In genomic region chr6:80106418-80107235, GRCh38 we compare ENCODE assay signal across 1 cellular context.
A peak's percentile ranks its signal among the peaks of the same experiment; 100 is the strongest.
TF ChIP-seq lines count a peak whose summit lies in the region.

Gene BCKDHB, plus strand, starts transcription at chr6:80106671. Its CDS starts 23 bp downstream, at chr6:80106694.

TF ChIP-seq in HepG2, 621 proteins besides CTCF, POLR2A, EP300 and RAD21 (continued from another document and continues in another):
- TF ChIP-seq ZFP91 (CRISPR knock-in tag; IDR thresholded peaks at IDR 0.05; ENCODE audit: borderline replicate concordance) = peak; percentile 84; the same call in 1 of the 2 replicates
- TF ChIP-seq, protein P1, sequence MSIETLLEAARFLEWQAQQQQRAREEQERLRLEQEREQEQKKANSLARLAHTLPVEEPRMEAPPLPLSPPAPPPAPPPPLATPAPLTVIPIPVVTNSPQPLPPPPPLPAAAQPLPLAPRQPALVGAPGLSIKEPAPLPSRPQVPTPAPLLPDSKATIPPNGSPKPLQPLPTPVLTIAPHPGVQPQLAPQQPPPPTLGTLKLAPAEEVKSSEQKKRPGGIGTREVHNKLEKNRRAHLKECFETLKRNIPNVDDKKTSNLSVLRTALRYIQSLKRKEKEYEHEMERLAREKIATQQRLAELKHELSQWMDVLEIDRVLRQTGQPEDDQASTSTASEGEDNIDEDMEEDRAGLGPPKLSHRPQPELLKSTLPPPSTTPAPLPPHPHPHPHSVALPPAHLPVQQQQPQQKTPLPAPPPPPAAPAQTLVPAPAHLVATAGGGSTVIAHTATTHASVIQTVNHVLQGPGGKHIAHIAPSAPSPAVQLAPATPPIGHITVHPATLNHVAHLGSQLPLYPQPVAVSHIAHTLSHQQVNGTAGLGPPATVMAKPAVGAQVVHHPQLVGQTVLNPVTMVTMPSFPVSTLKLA (IDR thresholded peaks at IDR 0.05) = peak; percentile 58; the same call in 1 of the 2 replicates
- TF ChIP-seq BRCA1 (CRISPR knock-in tag; IDR thresholded peaks at IDR 0.05) = no peak
- no peak for TF ChIP-seq ZFP1 (CRISPR knock-in tag; IDR thresholded peaks at IDR 0.05)
- TF ChIP-seq MTERF4 (CRISPR knock-in tag; IDR thresholded peaks at IDR 0.05) = 0 out of 2 replicates have a peak, but pooled peaks have one; percentile 36
- TF ChIP-seq RERE (CRISPR knock-in tag; IDR thresholded peaks at IDR 0.05; ENCODE audit: low read depth) = 0 out of 2 replicates have a peak, but pooled peaks have one; percentile 24
- peak; percentile 51; the same call in 1 of the 2 replicates for TF ChIP-seq RXRA (CRISPR knock-in tag; IDR thresholded peaks at IDR 0.05)
- peak; percentile 52; the same call in 1 of the 2 replicates for TF ChIP-seq TGIF2 (CRISPR knock-in tag; IDR thresholded peaks at IDR 0.05)
- TF ChIP-seq, protein P2, sequence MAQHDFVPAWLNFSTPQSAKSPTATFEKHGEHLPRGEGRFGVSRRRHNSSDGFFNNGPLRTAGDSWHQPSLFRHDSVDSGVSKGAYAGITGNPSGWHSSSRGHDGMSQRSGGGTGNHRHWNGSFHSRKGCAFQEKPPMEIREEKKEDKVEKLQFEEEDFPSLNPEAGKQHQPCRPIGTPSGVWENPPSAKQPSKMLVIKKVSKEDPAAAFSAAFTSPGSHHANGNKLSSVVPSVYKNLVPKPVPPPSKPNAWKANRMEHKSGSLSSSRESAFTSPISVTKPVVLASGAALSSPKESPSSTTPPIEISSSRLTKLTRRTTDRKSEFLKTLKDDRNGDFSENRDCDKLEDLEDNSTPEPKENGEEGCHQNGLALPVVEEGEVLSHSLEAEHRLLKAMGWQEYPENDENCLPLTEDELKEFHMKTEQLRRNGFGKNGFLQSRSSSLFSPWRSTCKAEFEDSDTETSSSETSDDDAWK (CRISPR knock-in tag; IDR thresholded peaks at IDR 0.05) = no peak
- TF ChIP-seq ZNF703 (CRISPR knock-in tag; IDR thresholded peaks at IDR 0.05; ENCODE audit: borderline replicate concordance) = no peak
- TF ChIP-seq, protein P3, sequence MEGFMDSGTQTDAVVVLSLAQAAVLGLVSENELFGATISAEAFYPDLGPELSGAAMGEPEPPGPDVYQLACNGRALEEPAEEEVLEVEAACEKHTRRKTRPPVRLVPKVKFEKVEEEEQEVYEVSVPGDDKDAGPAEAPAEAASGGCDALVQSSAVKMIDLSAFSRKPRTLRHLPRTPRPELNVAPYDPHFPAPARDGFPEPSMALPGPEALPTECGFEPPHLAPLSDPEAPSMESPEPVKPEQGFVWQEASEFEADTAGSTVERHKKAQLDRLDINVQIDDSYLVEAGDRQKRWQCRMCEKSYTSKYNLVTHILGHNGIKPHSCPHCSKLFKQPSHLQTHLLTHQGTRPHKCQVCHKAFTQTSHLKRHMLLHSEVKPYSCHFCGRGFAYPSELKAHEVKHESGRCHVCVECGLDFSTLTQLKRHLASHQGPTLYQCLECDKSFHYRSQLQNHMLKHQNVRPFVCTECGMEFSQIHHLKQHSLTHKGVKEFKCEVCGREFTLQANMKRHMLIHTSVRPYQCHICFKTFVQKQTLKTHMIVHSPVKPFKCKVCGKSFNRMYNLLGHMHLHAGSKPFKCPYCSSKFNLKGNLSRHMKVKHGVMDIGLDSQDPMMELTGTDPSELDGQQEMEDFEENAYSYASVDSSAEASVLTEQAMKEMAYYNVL (CRISPR knock-in tag; IDR thresholded peaks at IDR 0.05; ENCODE audit: borderline replicate concordance) = 0 out of 2 replicates have a peak, but pooled peaks have one; percentile 39
- TF ChIP-seq ZNF503 (CRISPR knock-in tag; IDR thresholded peaks at IDR 0.05) = 0 out of 2 replicates have a peak, but pooled peaks have one; percentile 46
- TF ChIP-seq BRD4 (CRISPR knock-in tag; IDR thresholded peaks at IDR 0.05) = peak; percentile 63; the same call in 1 of the 2 replicates
- TF ChIP-seq POGZ (CRISPR knock-in tag; IDR thresholded peaks at IDR 0.05) = peak; percentile 99
- peak; percentile 65; the same call in 1 of the 2 replicates for TF ChIP-seq ZNF547 (CRISPR knock-in tag; IDR thresholded peaks at IDR 0.05)
- peak; percentile 11; the same call in 1 of the 2 replicates for TF ChIP-seq ZNF124 (CRISPR knock-in tag; IDR thresholded peaks at IDR 0.05)
- TF ChIP-seq KDM2A (CRISPR knock-in tag; IDR thresholded peaks at IDR 0.05; ENCODE audit: borderline replicate concordance, low read depth) = peak; percentile 83
- no peak for TF ChIP-seq CC2D1A (CRISPR knock-in tag; IDR thresholded peaks at IDR 0.05)
- TF ChIP-seq HES4 (CRISPR knock-in tag; IDR thresholded peaks at IDR 0.05; ENCODE audit: borderline replicate concordance) = peak; percentile 70; the same call in 1 of the 2 replicates
- no peak; the same call in 1 of the 2 replicates for TF ChIP-seq TOPORS (CRISPR knock-in tag; IDR thresholded peaks at IDR 0.05)
- TF ChIP-seq NR1H2 (CRISPR knock-in tag; IDR thresholded peaks at IDR 0.05; ENCODE audit: borderline replicate concordance, low read depth) = no peak
- TF ChIP-seq ZNF576 (CRISPR knock-in tag; IDR thresholded peaks at IDR 0.05) = peak; percentile 52; the same call in 1 of the 2 replicates
- TF ChIP-seq, protein P4, sequence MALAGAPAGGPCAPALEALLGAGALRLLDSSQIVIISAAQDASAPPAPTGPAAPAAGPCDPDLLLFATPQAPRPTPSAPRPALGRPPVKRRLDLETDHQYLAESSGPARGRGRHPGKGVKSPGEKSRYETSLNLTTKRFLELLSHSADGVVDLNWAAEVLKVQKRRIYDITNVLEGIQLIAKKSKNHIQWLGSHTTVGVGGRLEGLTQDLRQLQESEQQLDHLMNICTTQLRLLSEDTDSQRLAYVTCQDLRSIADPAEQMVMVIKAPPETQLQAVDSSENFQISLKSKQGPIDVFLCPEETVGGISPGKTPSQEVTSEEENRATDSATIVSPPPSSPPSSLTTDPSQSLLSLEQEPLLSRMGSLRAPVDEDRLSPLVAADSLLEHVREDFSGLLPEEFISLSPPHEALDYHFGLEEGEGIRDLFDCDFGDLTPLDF (CRISPR knock-in tag; IDR thresholded peaks at IDR 0.05) = peak; percentile 63; the same call in 1 of the 2 replicates
- TF ChIP-seq ZNF225 (CRISPR knock-in tag; IDR thresholded peaks at IDR 0.05) = peak; percentile 71; the same call in 1 of the 2 replicates
- TF ChIP-seq, protein P5, sequence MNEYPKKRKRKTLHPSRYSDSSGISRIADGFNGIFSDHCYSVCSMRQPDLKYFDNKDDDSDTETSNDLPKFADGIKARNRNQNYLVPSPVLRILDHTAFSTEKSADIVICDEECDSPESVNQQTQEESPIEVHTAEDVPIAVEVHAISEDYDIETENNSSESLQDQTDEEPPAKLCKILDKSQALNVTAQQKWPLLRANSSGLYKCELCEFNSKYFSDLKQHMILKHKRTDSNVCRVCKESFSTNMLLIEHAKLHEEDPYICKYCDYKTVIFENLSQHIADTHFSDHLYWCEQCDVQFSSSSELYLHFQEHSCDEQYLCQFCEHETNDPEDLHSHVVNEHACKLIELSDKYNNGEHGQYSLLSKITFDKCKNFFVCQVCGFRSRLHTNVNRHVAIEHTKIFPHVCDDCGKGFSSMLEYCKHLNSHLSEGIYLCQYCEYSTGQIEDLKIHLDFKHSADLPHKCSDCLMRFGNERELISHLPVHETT (CRISPR knock-in tag; conservative IDR thresholded peaks at IDR 0.05) = no peak
- TF ChIP-seq ATF7 (IDR thresholded peaks at IDR 0.05) = no peak
- TF ChIP-seq ATF7 (CRISPR knock-in tag; IDR thresholded peaks at IDR 0.05) = no peak
- 0 out of 2 replicates have a peak, but pooled peaks have one; percentile 57 for TF ChIP-seq ZNF136 (CRISPR knock-in tag; IDR thresholded peaks at IDR 0.05; ENCODE audit: low read depth)
- peak; percentile 81 for TF ChIP-seq ZNF501 (CRISPR knock-in tag; IDR thresholded peaks at IDR 0.05)
- TF ChIP-seq IRF9 (CRISPR knock-in tag; IDR thresholded peaks at IDR 0.05; ENCODE audit: borderline replicate concordance) = peak; percentile 82; the same call in 1 of the 2 replicates
- no peak for TF ChIP-seq ZIK1 (CRISPR knock-in tag; IDR thresholded peaks at IDR 0.05; ENCODE audit: borderline replicate concordance, low read depth)
- TF ChIP-seq, protein P6, sequence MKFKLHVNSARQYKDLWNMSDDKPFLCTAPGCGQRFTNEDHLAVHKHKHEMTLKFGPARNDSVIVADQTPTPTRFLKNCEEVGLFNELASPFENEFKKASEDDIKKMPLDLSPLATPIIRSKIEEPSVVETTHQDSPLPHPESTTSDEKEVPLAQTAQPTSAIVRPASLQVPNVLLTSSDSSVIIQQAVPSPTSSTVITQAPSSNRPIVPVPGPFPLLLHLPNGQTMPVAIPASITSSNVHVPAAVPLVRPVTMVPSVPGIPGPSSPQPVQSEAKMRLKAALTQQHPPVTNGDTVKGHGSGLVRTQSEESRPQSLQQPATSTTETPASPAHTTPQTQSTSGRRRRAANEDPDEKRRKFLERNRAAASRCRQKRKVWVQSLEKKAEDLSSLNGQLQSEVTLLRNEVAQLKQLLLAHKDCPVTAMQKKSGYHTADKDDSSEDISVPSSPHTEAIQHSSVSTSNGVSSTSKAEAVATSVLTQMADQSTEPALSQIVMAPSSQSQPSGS (CRISPR knock-in tag; IDR thresholded peaks at IDR 0.05) = peak; percentile 18; the same call in 1 of the 2 replicates
- no peak for TF ChIP-seq AGO1 (IDR thresholded peaks at IDR 0.05; ENCODE audit: low read depth, low read length, poor library complexity, severe bottlenecking)
- TF ChIP-seq SMARCE1 (IDR thresholded peaks at IDR 0.05; ENCODE audit: borderline replicate concordance) = no peak
